Comparison of ENCODE assay signal across 1 cellular context in genomic region chr20:44705364-44706094, GRCh38.
TF ChIP-seq lines count a peak whose summit lies in the region.

No MANE protein-coding gene starts in this region.

TF ChIP-seq in HepG2, 621 proteins besides CTCF, POLR2A, EP300 and RAD21:
- TF ChIP-seq ZNF331 (CRISPR knock-in tag; IDR thresholded peaks at IDR 0.05) (no peak), ZNF496 (CRISPR knock-in tag; IDR thresholded peaks at IDR 0.05; ENCODE audit: insufficient replicate concordance) (no peak), NBN (conservative IDR thresholded peaks at IDR 0.05) (peak; percentile 77; the same call in 1 of the 2 replicates), PRDM4 (CRISPR knock-in tag; IDR thresholded peaks at IDR 0.05; ENCODE audit: borderline replicate concordance) (no peak)
